8 cellular contexts compared by ENCODE assay signal in the genomic region with DNA sequence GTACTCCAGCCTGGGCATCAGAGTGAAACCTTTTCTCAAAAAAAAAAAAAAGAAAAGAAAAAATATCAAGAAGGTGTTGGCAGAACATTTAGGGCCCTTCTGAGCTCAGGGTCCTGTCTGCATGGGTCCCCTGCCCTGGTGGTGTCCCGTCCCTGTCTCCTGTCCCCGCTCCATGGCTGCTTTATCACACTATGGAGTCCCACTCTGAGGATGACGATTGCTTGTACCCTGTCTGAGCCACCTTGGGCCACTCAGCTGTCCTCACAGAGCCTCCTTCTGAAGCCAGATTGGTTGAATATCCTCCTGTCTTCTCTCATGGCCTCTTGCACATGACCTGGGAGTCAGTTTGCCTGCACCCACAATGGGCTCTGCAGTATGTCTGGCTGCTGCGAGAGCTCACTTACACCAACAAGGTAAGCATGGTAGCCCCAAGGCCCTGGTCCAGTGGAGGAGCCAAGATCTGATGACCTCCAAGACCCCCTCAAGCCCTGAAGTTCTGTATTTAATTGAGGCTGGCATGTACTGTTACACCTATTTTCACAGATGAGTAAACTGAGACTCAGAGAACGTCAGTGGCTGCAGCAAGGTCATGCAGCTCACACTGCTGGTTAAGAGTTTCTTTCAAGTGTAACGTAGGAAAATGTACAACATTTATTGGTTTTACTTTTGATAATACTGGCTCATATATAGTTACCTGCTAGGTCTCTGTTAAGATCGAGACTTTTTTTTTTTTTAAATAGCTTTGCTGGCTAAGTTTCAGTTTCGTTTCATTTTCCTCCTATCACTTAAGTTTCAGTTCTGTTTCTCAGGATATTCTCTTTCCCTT. TPM values are rescaled to one million over a fixed set of nuclear protein-coding genes. Genes with fewer than 3 reads are reported as not detected.
DNase-seq lines count a peak whose midpoint lies in the region; ATAC-seq, FAIRE-seq and TF ChIP-seq lines count a peak whose summit lies in the region.

No MANE protein-coding gene starts in this region.

- H3K9ac ChIP-seq in smooth muscle cell (ENCODE audit: low read depth): no peak overlapping the region

- H3K27me3 ChIP-seq in CD4-positive, CD25-positive, alpha-beta regulatory T cell (ENCODE audit: control insufficient read depth, insufficient read depth, low read length): peaks cover 2% of the 10 kb centered on the region
- H3K27me3 ChIP-seq in smooth muscle cell (ENCODE audit: low read depth) (no peaks in the 10 kb centered on the region), BE2C (no peaks in the 10 kb centered on the region)

- H3K4me1 ChIP-seq in CD4-positive, CD25-positive, alpha-beta regulatory T cell (ENCODE audit: control insufficient read depth, insufficient read depth, low read length, poor library complexity, severe bottlenecking): peaks cover 16% of the 10 kb centered on the region
- H3K4me1 ChIP-seq in smooth muscle cell (ENCODE audit: low read depth) (no peaks in the 10 kb centered on the region), BE2C (no peaks in the 10 kb centered on the region)

- no peak overlapping the region for H2AFZ ChIP-seq in smooth muscle cell (ENCODE audit: low read depth)

- H4K20me1 ChIP-seq in smooth muscle cell (ENCODE audit: low read depth): no peaks in the 10 kb centered on the region

- POLR2A ChIA-PET in activated CD4-positive, alpha-beta T cell treated with anti-CD3 and anti-CD28 coated beads, Interleukin-2, amount 10 ng/mL, durations not matched to agents 7 days and 5 days (lab: Charles Lee): interaction anchor here (0.5 to 1.8 kb wide), 3 partner anchors 17 to 705 kb away, joined by 3 to 7 read pairs (median 3); partner anchors contain the start of gene ZCCHC2

- peak overlapping the region; percentile 77 for H3K27ac ChIP-seq in CD4-positive, CD25-positive, alpha-beta regulatory T cell (ENCODE audit: insufficient read depth, low read length, poor library complexity, severe bottlenecking)
- no peak overlapping the region for H3K27ac ChIP-seq in smooth muscle cell (ENCODE audit: low read depth)

- H3K9me3 ChIP-seq in CD4-positive, CD25-positive, alpha-beta regulatory T cell (ENCODE audit: control insufficient read depth in 2 of 2, low read length in 2 of 2): peaks cover 0 to 3% of the 10 kb centered on the region in 2 experiments
- H3K9me3 ChIP-seq in smooth muscle cell (replicated peaks; ENCODE audit: low read depth): no peaks in the 10 kb centered on the region
- no peaks in the 10 kb centered on the region for H3K9me3 ChIP-seq in BE2C

- 92% methylated on average over 8 of the region's 8 CpGs for WGBS in smooth muscle cell (ENCODE audit: low lambda C conversion rate)

- H3K27ac Mint-ChIP-seq in CD4-positive, CD25-positive, alpha-beta regulatory T cell: peak overlapping the region; percentile 94 to 100 (median 98)
- peak overlapping the region; percentile 100 for H3K27ac Mint-ChIP-seq in activated CD4-positive, alpha-beta T cell treated with anti-CD3 and anti-CD28 coated beads, Interleukin-2, amount 10 ng/mL, durations not matched to agents 7 days and 5 days

- DNase-seq in CD4-positive, CD25-positive, alpha-beta regulatory T cell: peak in 2 of 3 donors; percentile 47 to 88
- peak; percentile 43 for DNase-seq in activated CD4-positive, alpha-beta T cell treated with anti-CD3 and anti-CD28 coated beads, Interleukin-2, amount 10 ng/mL, durations not matched to agents 7 days and 5 days
- peak; percentile 8 for DNase-seq in fibroblast of pulmonary artery (ENCODE audit: low read depth)
- DNase-seq in smooth muscle cell (lab: John Stamatoyannopoulos, UW; ENCODE audit: unreplicated experiment): no peak
- no peak for DNase-seq in BE2C
- no peak for DNase-seq in D721Med (ENCODE audit: insufficient read length, low spot score)

- peaks cover 0 to 5% (median 0%) of the 10 kb centered on the region in 7 donors for H3K9me3 Mint-ChIP-seq in CD4-positive, CD25-positive, alpha-beta regulatory T cell
- peaks cover 26% of the 10 kb centered on the region for H3K9me3 Mint-ChIP-seq in activated CD4-positive, alpha-beta T cell treated with anti-CD3 and anti-CD28 coated beads, Interleukin-2, amount 10 ng/mL, durations not matched to agents 7 days and 5 days

- no peaks in the 10 kb centered on the region for H3F3A ChIP-seq in smooth muscle cell (ENCODE audit: low read depth)

- TF ChIP-seq CTCF in fibroblast of pulmonary artery (IDR thresholded peaks at IDR 0.05; ENCODE audit: low read length, missing control alignments) (no peak), smooth muscle cell (IDR thresholded peaks at IDR 0.05; ENCODE audit: borderline replicate concordance, insufficient read depth, poor library complexity, severe bottlenecking) (no peak), BE2C (IDR thresholded peaks at IDR 0.05; ENCODE audit: low read depth, low read length) (no peak), D721Med (IDR thresholded peaks at IDR 0.05; ENCODE audit: insufficient read depth, missing control alignments) (no peak)

- H3K4me2 ChIP-seq in smooth muscle cell: no peak overlapping the region

- CTCF ChIA-PET in activated CD4-positive, alpha-beta T cell treated with anti-CD3 and anti-CD28 coated beads, Interleukin-2, amount 10 ng/mL, durations not matched to agents 7 days and 5 days (lab: Charles Lee): interaction anchor here (0.6 to 2.9 kb wide), 13 partner anchors 9 to 1469 kb away, joined by 3 to 19 read pairs (median 4); partner anchors contain the start of gene ZCCHC2

- no peaks in the 10 kb centered on the region for H3K79me2 ChIP-seq in smooth muscle cell (ENCODE audit: low read depth)

- peak; percentile 80 to 89 for ATAC-seq in CD4-positive, CD25-positive, alpha-beta regulatory T cell (ENCODE audit: low read depth in 2 of 2)
- ATAC-seq in GM19467 (IDR thresholded peaks at IDR 0.05; ENCODE audit: unreplicated experiment) (peak; percentile 84), HG03565 (IDR thresholded peaks at IDR 0.05; ENCODE audit: unreplicated experiment) (peak; percentile 89)

- peak overlapping the region; percentile 88 to 92 (median 90) for H3K4me3 Mint-ChIP-seq in CD4-positive, CD25-positive, alpha-beta regulatory T cell
- peak overlapping the region; percentile 72 for H3K4me3 Mint-ChIP-seq in activated CD4-positive, alpha-beta T cell treated with anti-CD3 and anti-CD28 coated beads, Interleukin-2, amount 10 ng/mL, durations not matched to agents 7 days and 5 days

- H3K36me3 Mint-ChIP-seq in CD4-positive, CD25-positive, alpha-beta regulatory T cell: peaks cover 4% of the 10 kb centered on the region
- peaks cover 51% of the 10 kb centered on the region for H3K36me3 Mint-ChIP-seq in activated CD4-positive, alpha-beta T cell treated with anti-CD3 and anti-CD28 coated beads, Interleukin-2, amount 10 ng/mL, durations not matched to agents 7 days and 5 days (ENCODE audit: low read depth)

- no peak for FAIRE-seq in D721Med (lab: Jason Lieb, UNC)

- peak overlapping the region; percentile 96 for H3K4me3 ChIP-seq in CD4-positive, CD25-positive, alpha-beta regulatory T cell (ENCODE audit: low read depth, low read length)
- H3K4me3 ChIP-seq in fibroblast of pulmonary artery (replicated peaks; ENCODE audit: low read depth, low read length): peak overlapping the region; percentile 6
- H3K4me3 ChIP-seq in smooth muscle cell: peak overlapping the region; percentile 3
- H3K4me3 ChIP-seq in BE2C (ENCODE audit: low read depth, low read length): no peak overlapping the region

- peaks cover 10 to 20% (median 14%) of the 10 kb centered on the region in 4 donors for H3K4me1 Mint-ChIP-seq in CD4-positive, CD25-positive, alpha-beta regulatory T cell
- peaks cover 49% of the 10 kb centered on the region for H3K4me1 Mint-ChIP-seq in activated CD4-positive, alpha-beta T cell treated with anti-CD3 and anti-CD28 coated beads, Interleukin-2, amount 10 ng/mL, durations not matched to agents 7 days and 5 days

- peaks cover 16% of the 10 kb centered on the region for H3K27me3 Mint-ChIP-seq in CD4-positive, CD25-positive, alpha-beta regulatory T cell
- no peaks in the 10 kb centered on the region for H3K27me3 Mint-ChIP-seq in activated CD4-positive, alpha-beta T cell treated with anti-CD3 and anti-CD28 coated beads, Interleukin-2, amount 10 ng/mL, durations not matched to agents 7 days and 5 days

- H3K36me3 ChIP-seq in CD4-positive, CD25-positive, alpha-beta regulatory T cell (ENCODE audit: control insufficient read depth, insufficient read depth, low read length): no peaks in the 10 kb centered on the region
- H3K36me3 ChIP-seq in smooth muscle cell (ENCODE audit: low read depth): no peaks in the 10 kb centered on the region
- no peaks in the 10 kb centered on the region for H3K36me3 ChIP-seq in BE2C

RNA-seq across cellular contexts. Expression of gene ZCCHC2, which starts 16.9 kb away (rescaled TPM):
- total RNA-seq in CD4-positive, CD25-positive, alpha-beta regulatory T cell: 82.5 TPM
- 1 to 10 TPM; 1.7 to 2.2 (median 2.0) TPM for polyA plus RNA-seq in CD4-positive, CD25-positive, alpha-beta regulatory T cell
- total RNA-seq in activated CD4-positive, alpha-beta T cell treated with anti-CD3 and anti-CD28 coated beads, Interleukin-2, amount 10 ng/mL, durations not matched to agents 7 days and 5 days: 10 to 100 TPM; 55.1 to 62.5 TPM
- 4.9 and 8.1 TPM in 2 replicates for total RNA-seq in smooth muscle cell
- 0.74 and 1.9 TPM in 2 replicates for polyA plus RNA-seq in smooth muscle cell
- polyA plus RNA-seq in BE2C (2012; ENCODE audit: insufficient read depth, insufficient read length, low read depth): 3.7 TPM

Comparison
In these comparisons a context has a peak if more than half of its experiments do, and no peak if none do; other contexts are left out.
1. DNase-seq: peak in CD4-positive, CD25-positive, alpha-beta regulatory T cell (2 of 3), activated CD4-positive, alpha-beta T cell treated with anti-CD3 and anti-CD28 coated beads, Interleukin-2, amount 10 ng/mL, durations not matched to agents 7 days and 5 days (single experiment) and fibroblast of pulmonary artery (single experiment); none in smooth muscle cell (single experiment), BE2C (single experiment) and D721Med (single experiment).
2. Peak in every context shown above with its lines, with median percentiles within 50 percentile points of each other: ATAC-seq.